In genomic region chr3:188348445-188349244, GRCh38 we compare ENCODE assay signal across 10 cellular contexts.
DNase-seq lines count a peak whose midpoint lies in the region; ATAC-seq and TF ChIP-seq lines count a peak whose summit lies in the region.
"Had no signal": no experiment of that assay in that cellular context is flagged by ENCODE, and none has a peak within 500 bp of the region (broad histone marks: within the 10 kb centered on the region; RNA-seq: fewer than 3 reads in every experiment).

No MANE protein-coding gene starts in this region.

- no peak for TF ChIP-seq CTCF in BJ (IDR thresholded peaks at IDR 0.05; ENCODE audit: insufficient read depth, low read depth, low read length)
- no peak for TF ChIP-seq CTCF in esophagus muscularis mucosa (IDR thresholded peaks at IDR 0.05)
- no peak for TF ChIP-seq CTCF in neutrophil (IDR thresholded peaks at IDR 0.05)

- CTCF ChIA-PET in BJ (lab: Yijun Ruan, JAX), result interaction anchor here (1.5 kb wide), 1 partner anchor 607 kb away, joined by 3 read pairs; no protein-coding TSS in a partner anchor

- no peaks in the 10 kb centered on the region for H3K27me3 ChIP-seq in BJ (ENCODE audit: control insufficient read depth, insufficient read depth, low read length)
- no peaks in the 10 kb centered on the region for H3K27me3 ChIP-seq in esophagus muscularis mucosa
- no peaks in the 10 kb centered on the region for H3K27me3 ChIP-seq in neutrophil

- H3K4me1 ChIP-seq in esophagus muscularis mucosa (peaks cover 67 to 92% (median 85%) of the 10 kb centered on the region in 4 donors), neutrophil (ENCODE audit: control insufficient read depth in 1 of 2, insufficient read depth in 1 of 2, low read depth in 1 of 2, low read length in 1 of 2) (peaks cover 7 to 12% of the 10 kb centered on the region in 2 experiments)

- DNase-seq in BJ (ENCODE audit: low read depth) (peak; percentile 80), NOMO-1 treated with DMSO at 0.1 percent for 48 hours (lab: John Stamatoyannopoulos, UW; ENCODE audit: unreplicated experiment) (peak; percentile 61), esophagus muscularis mucosa (ENCODE audit: extremely low spot score) (no peak), SKM-1 treated with dmso at 0.1 percent for 144 hours (lab: John Stamatoyannopoulos, UW; ENCODE audit: unreplicated experiment) (no peak), NCI-H774 (lab: John Stamatoyannopoulos, UW) (no peak)
- DNase-seq: activated naive CD8-positive, alpha-beta T cell treated with anti-CD3 and anti-CD28 coated beads, Interleukin-2, amount 10 ng/mL, durations not matched to agents 7 days and 5 days had no signal

- ATAC-seq in GM21825 (IDR thresholded peaks at IDR 0.05; ENCODE audit: unreplicated experiment), result no peak
- no peak for ATAC-seq in GM18505 (IDR thresholded peaks at IDR 0.05; ENCODE audit: unreplicated experiment)

- H3K9me3 ChIP-seq in esophagus muscularis mucosa (no peaks in the 10 kb centered on the region), neutrophil (no peaks in the 10 kb centered on the region)

- no peak for TF ChIP-seq EP300 in esophagus muscularis mucosa (IDR thresholded peaks at IDR 0.05)

- intact Hi-C loops in esophagus muscularis mucosa (cut with DNase I), result no loop called here

- 42% methylated on average over 7 of the region's 7 CpGs for WGBS in esophagus muscularis mucosa

- H3K27ac ChIP-seq in esophagus muscularis mucosa (replicated peaks in 1 of 4) (peak overlapping the region; percentile 67 to 80 (median 69)), neutrophil (peak overlapping the region; percentile 21)
- H3K27ac ChIP-seq: KMS-11 had no signal

- TF ChIP-seq POLR2A in esophagus muscularis mucosa (IDR thresholded peaks at IDR 0.05; ENCODE audit: low read depth), result no peak
- no peak for TF ChIP-seq POLR2A in GM18505 (IDR thresholded peaks at IDR 0.05; ENCODE audit: borderline replicate concordance, extremely low read depth, insufficient read depth, insufficient read length)

- POLR2A ChIA-PET in BJ (lab: Charles Lee), result no interaction called here

- no peaks in the 10 kb centered on the region; the same call in 1 of the 2 replicates for H3K36me3 ChIP-seq in BJ (ENCODE audit: control insufficient read depth, insufficient read depth, low read length)
- H3K36me3 ChIP-seq in esophagus muscularis mucosa, result peaks cover 0 to 4% (median 0%) of the 10 kb centered on the region in 4 donors
- no peaks in the 10 kb centered on the region for H3K36me3 ChIP-seq in neutrophil

- H3K4me3 ChIP-seq in BJ (ENCODE audit: low read depth, low read length) (no peak overlapping the region), esophagus muscularis mucosa (peak overlapping the region in 2 of 4 donors; percentile 9 to 13), neutrophil (ENCODE audit: low read depth in 1 of 2, low read length in 1 of 2) (no peak overlapping the region)

Comparison
In these comparisons a context has a peak if more than half of its experiments do, and no peak if none do; other contexts are left out.
1. DNase-seq: peak in BJ (single experiment) and NOMO-1 treated with DMSO at 0.1 percent for 48 hours (single experiment); none in esophagus muscularis mucosa (single experiment), SKM-1 treated with dmso at 0.1 percent for 144 hours (single experiment) and NCI-H774 (single experiment).